9 cellular contexts compared by ENCODE assay signal in genomic region chr17:4946312-4946976, GRCh38. TPM values are rescaled to one million over a fixed set of nuclear protein-coding genes. Genes with fewer than 3 reads are reported as not detected.
DNase-seq lines count a peak whose midpoint lies in the region; ATAC-seq, FAIRE-seq and TF ChIP-seq lines count a peak whose summit lies in the region.
"Had no signal": no experiment of that assay in that cellular context is flagged by ENCODE, and none has a peak within 500 bp of the region (broad histone marks: within the 10 kb centered on the region; RNA-seq: fewer than 3 reads in every experiment).

No MANE protein-coding gene starts in this region.

- no peaks in the 10 kb centered on the region for H3K27me3 Mint-ChIP-seq in activated T-cell treated with anti-CD3 and anti-CD28 coated beads, Interleukin-2, amount 50 U/mL, for 4 hours (ENCODE audit: low read depth)
- H3K27me3 Mint-ChIP-seq in activated naive CD8-positive, alpha-beta T cell treated with anti-CD3 and anti-CD28 coated beads, Interleukin-2, amount 50 U/mL, for 24 hours = peaks cover 1% of the 10 kb centered on the region

- H3K4me2 ChIP-seq in keratinocyte (ENCODE audit: control insufficient read depth, extremely low read depth, insufficient read depth, low read depth, low read length) = peak overlapping the region; percentile 100

- H3K9me3 ChIP-seq in keratinocyte (ENCODE audit: control insufficient read depth, low read depth, low read length) (no peaks in the 10 kb centered on the region), thymus (ENCODE audit: control insufficient read depth) (peaks cover 5% of the 10 kb centered on the region)

- peak overlapping the region; percentile 100 for H3K27ac Mint-ChIP-seq in activated naive CD8-positive, alpha-beta T cell treated with anti-CD3 and anti-CD28 coated beads, Interleukin-2, amount 50 U/mL, for 24 hours

- peak overlapping the region; percentile 94 for H3K9ac ChIP-seq in keratinocyte (ENCODE audit: control insufficient read depth, extremely low read depth, insufficient read depth, low read length)

- H4K20me1 ChIP-seq in keratinocyte (ENCODE audit: control insufficient read depth, extremely low read depth, insufficient read depth, low read length) = peaks cover 15% of the 10 kb centered on the region

- peaks cover 62% of the 10 kb centered on the region for H3K4me1 Mint-ChIP-seq in activated T-cell treated with anti-CD3 and anti-CD28 coated beads, Interleukin-2, amount 50 U/mL, for 4 hours (ENCODE audit: low read depth)
- peaks cover 70% of the 10 kb centered on the region for H3K4me1 Mint-ChIP-seq in activated naive CD8-positive, alpha-beta T cell treated with anti-CD3 and anti-CD28 coated beads, Interleukin-2, amount 50 U/mL, for 24 hours

- peaks cover 38% of the 10 kb centered on the region for H3K36me3 Mint-ChIP-seq in activated T-cell treated with anti-CD3 and anti-CD28 coated beads, Interleukin-2, amount 50 U/mL, for 4 hours (ENCODE audit: insufficient read depth)
- H3K36me3 Mint-ChIP-seq in activated naive CD8-positive, alpha-beta T cell treated with anti-CD3 and anti-CD28 coated beads, Interleukin-2, amount 50 U/mL, for 24 hours (ENCODE audit: low read depth) = peaks cover 54% of the 10 kb centered on the region

- no peaks in the 10 kb centered on the region for H3K9me1 ChIP-seq in keratinocyte (ENCODE audit: control insufficient read depth, extremely low read depth, insufficient read depth, low read length)

- peaks cover 27 to 34% of the 10 kb centered on the region in 2 experiments for H3K36me3 ChIP-seq in keratinocyte (ENCODE audit: control insufficient read depth in 2 of 2, extremely low read depth in 1 of 2, insufficient read depth in 2 of 2, low read length in 2 of 2)
- peaks cover 35% of the 10 kb centered on the region for H3K36me3 ChIP-seq in thymus (ENCODE audit: control insufficient read depth, insufficient read depth)

- DNase-seq in activated T-cell treated with anti-CD3 and anti-CD28 coated beads, Interleukin-2, amount 50 U/mL, for 4 hours = no peak
- no peak for DNase-seq in activated T-cell treated with anti-CD3 and anti-CD28 coated beads, Interleukin-2, amount 50 U/mL, for 48 hours
- DNase-seq in activated naive CD8-positive, alpha-beta T cell treated with anti-CD3 and anti-CD28 coated beads, Interleukin-2, amount 50 U/mL, for 24 hours = no peak
- DNase-seq in keratinocyte (ENCODE audit: low read depth, low spot score) (no peak), urothelium cell line (ENCODE audit: low spot score) (no peak), HK-2 (ENCODE audit: unreplicated experiment) (no peak)
- DNase-seq: kidney glomerular epithelial cell had no signal

- no peaks in the 10 kb centered on the region for H3K9me3 Mint-ChIP-seq in activated T-cell treated with anti-CD3 and anti-CD28 coated beads, Interleukin-2, amount 50 U/mL, for 4 hours
- no peaks in the 10 kb centered on the region for H3K9me3 Mint-ChIP-seq in activated naive CD8-positive, alpha-beta T cell treated with anti-CD3 and anti-CD28 coated beads, Interleukin-2, amount 50 U/mL, for 24 hours

- no peak for ATAC-seq in activated T-cell treated with anti-CD3 and anti-CD28 coated beads, Interleukin-2, amount 50 U/mL, for 4 hours
- no peak for ATAC-seq in activated naive CD8-positive, alpha-beta T cell treated with anti-CD3 and anti-CD28 coated beads, Interleukin-2, amount 50 U/mL, for 24 hours
- no peak for ATAC-seq in HG02678 (IDR thresholded peaks at IDR 0.05; ENCODE audit: unreplicated experiment)

- FAIRE-seq in keratinocyte (lab: Jason Lieb, UNC) (no peak), urothelium cell line (lab: Jason Lieb, UNC) (no peak)

- H3K27me3 ChIP-seq in keratinocyte (ENCODE audit: control insufficient read depth, extremely low read depth, insufficient read depth, low read length) (no peaks in the 10 kb centered on the region), thymus (ENCODE audit: control insufficient read depth, insufficient read depth) (no peaks in the 10 kb centered on the region)

- H3K27ac ChIP-seq in keratinocyte (ENCODE audit: control insufficient read depth, insufficient read depth, low read length) (peak overlapping the region; percentile 89), thymus (ENCODE audit: low read depth) (peak overlapping the region; percentile 100)

- H2AFZ ChIP-seq in keratinocyte (ENCODE audit: control insufficient read depth, low read length) = no peak overlapping the region

- H3K79me2 ChIP-seq in keratinocyte (ENCODE audit: control insufficient read depth, insufficient read depth, low read length) = peaks cover 52% of the 10 kb centered on the region

- peaks cover 40% of the 10 kb centered on the region for H3K4me1 ChIP-seq in keratinocyte (ENCODE audit: control insufficient read depth, extremely low read depth, insufficient read depth, low read length)
- H3K4me1 ChIP-seq in thymus (ENCODE audit: control insufficient read depth, insufficient read depth, low read length) = peaks cover 44% of the 10 kb centered on the region

- TF ChIP-seq CTCF in keratinocyte (optimal IDR thresholded peaks at IDR 0.05 in 1 of 3, IDR thresholded peaks at IDR 0.05 in 1 of 3, conservative IDR thresholded peaks at IDR 0.05 in 1 of 3; ENCODE audit: extremely low read depth in 1 of 3, insufficient read depth in 2 of 3, low read length in 3 of 3) = no peak

- dilution Hi-C loops in keratinocyte (cut with MboI; ENCODE audit: extremely low pct_ligation_motif_present, low sequenced_read_pairs) = loop anchor here (10.0 kb wide), 1 partner anchor 58 kb away; no protein-coding TSS in a partner anchor

- peak overlapping the region; percentile 96 to 99 (median 97) for H3K4me3 ChIP-seq in keratinocyte (ENCODE audit: control insufficient read depth in 2 of 3, extremely low read depth in 1 of 3, insufficient read depth in 2 of 3, low read depth in 1 of 3, low read length in 3 of 3)
- H3K4me3 ChIP-seq in thymus (ENCODE audit: low read length) = peak overlapping the region; percentile 100

- H3K4me3 Mint-ChIP-seq in activated T-cell treated with anti-CD3 and anti-CD28 coated beads, Interleukin-2, amount 50 U/mL, for 4 hours = peak overlapping the region; percentile 94
- H3K4me3 Mint-ChIP-seq in activated naive CD8-positive, alpha-beta T cell treated with anti-CD3 and anti-CD28 coated beads, Interleukin-2, amount 50 U/mL, for 24 hours = peak overlapping the region; percentile 99

- 41% methylated on average over 16 of the region's 16 CpGs for WGBS in thymus

RNA-seq across cellular contexts. Expression of gene PFN1, which starts 1.9 kb away (rescaled TPM):
- 1,000 to 10,000 TPM; 1,652 to 1,716 (median 1,674) TPM for total RNA-seq in activated T-cell treated with anti-CD3 and anti-CD28 coated beads, Interleukin-2, amount 50 U/mL, for 4 hours
- polyA plus RNA-seq in keratinocyte = 1,029 to 1,579 TPM (median 1,435 TPM) in 3 replicates
- 93.5 TPM for polyA plus RNA-seq in keratinocyte (2011; ENCODE audit: low read depth)
- polyA plus RNA-seq in keratinocyte (2011; cell fraction: cytosol; rRNA removed) = 1,284 and 1,740 TPM in 2 replicates
- 522 and 618 TPM in 2 replicates for polyA plus RNA-seq in keratinocyte (2011; cell fraction: nucleus; rRNA removed)
- polyA plus RNA-seq in keratinocyte (2012; ENCODE audit: low replicate concordance) = 752 and 2,112 TPM in 2 replicates
- 549 to 818 TPM (median 613 TPM) in 3 replicates for polyA minus RNA-seq in keratinocyte
- 3,030 TPM for polyA minus RNA-seq in keratinocyte (2011; cell fraction: cytosol; rRNA and poly(A)+ RNA removed)
- polyA minus RNA-seq in keratinocyte (2011; cell fraction: nucleus; rRNA and poly(A)+ RNA removed) = 168 and 208 TPM in 2 replicates
- 727 TPM for polyA plus RNA-seq in thymus

RNA-seq across cellular contexts. Expression of gene ENO3, which starts 4.5 kb away (rescaled TPM):
- total RNA-seq in activated T-cell treated with anti-CD3 and anti-CD28 coated beads, Interleukin-2, amount 50 U/mL, for 4 hours = 10 to 100 TPM; 25.8 to 26.9 (median 26.0) TPM
- polyA plus RNA-seq in keratinocyte (1.8 to 3.1 TPM (median 2.4 TPM) in 3 replicates), thymus (25.7 TPM)
- polyA plus RNA-seq in keratinocyte (2011; ENCODE audit: low read depth) = 1.5 TPM
- 0.48 and 0.64 TPM in 2 replicates for polyA plus RNA-seq in keratinocyte (2011; cell fraction: cytosol; rRNA removed)
- 14.2 and 14.8 TPM in 2 replicates for polyA plus RNA-seq in keratinocyte (2011; cell fraction: nucleus; rRNA removed)
- 2.9 and 3.3 TPM in 2 replicates for polyA plus RNA-seq in keratinocyte (2012; ENCODE audit: low replicate concordance)
- polyA minus RNA-seq in keratinocyte = 0.20 to 1.4 TPM (median 1.1 TPM) in 3 replicates
- polyA minus RNA-seq in keratinocyte (2011; cell fraction: cytosol; rRNA and poly(A)+ RNA removed) = 3.6 TPM
- 1.7 TPM in 2 replicates for polyA minus RNA-seq in keratinocyte (2011; cell fraction: nucleus; rRNA and poly(A)+ RNA removed)

RNA-seq across cellular contexts. Expression of gene RNF167, which starts 6.4 kb away (rescaled TPM):
- total RNA-seq in activated T-cell treated with anti-CD3 and anti-CD28 coated beads, Interleukin-2, amount 50 U/mL, for 4 hours = 100 to 1,000 TPM; 121 to 140 (median 129) TPM
- polyA plus RNA-seq in keratinocyte (101 to 129 TPM (median 118 TPM) in 3 replicates), thymus (189 TPM)
- 76.5 TPM for polyA plus RNA-seq in keratinocyte (2011; ENCODE audit: low read depth)
- 180 and 200 TPM in 2 replicates for polyA plus RNA-seq in keratinocyte (2011; cell fraction: cytosol; rRNA removed)
- polyA plus RNA-seq in keratinocyte (2011; cell fraction: nucleus; rRNA removed) = 197 and 208 TPM in 2 replicates
- 124 and 136 TPM in 2 replicates for polyA plus RNA-seq in keratinocyte (2012; ENCODE audit: low replicate concordance)
- 97.9 to 161 TPM (median 108 TPM) in 3 replicates for polyA minus RNA-seq in keratinocyte
- polyA minus RNA-seq in keratinocyte (2011; cell fraction: cytosol; rRNA and poly(A)+ RNA removed) = 177 TPM
- 45.4 and 50.7 TPM in 2 replicates for polyA minus RNA-seq in keratinocyte (2011; cell fraction: nucleus; rRNA and poly(A)+ RNA removed)

RNA-seq across cellular contexts. Expression of gene SLC25A11, which starts 6.6 kb away (rescaled TPM):
- total RNA-seq in activated T-cell treated with anti-CD3 and anti-CD28 coated beads, Interleukin-2, amount 50 U/mL, for 4 hours = 100 to 1,000 TPM in 1 of 3 donors, 10 to 100 TPM in 2; 89.7 to 102 (median 98.1) TPM
- polyA plus RNA-seq in keratinocyte (28.3 to 43.6 TPM (median 33.8 TPM) in 3 replicates), thymus (30.9 TPM)
- 30.2 TPM for polyA plus RNA-seq in keratinocyte (2011; ENCODE audit: low read depth)
- polyA plus RNA-seq in keratinocyte (2011; cell fraction: cytosol; rRNA removed) = 24.2 and 34.0 TPM in 2 replicates
- 20.7 and 24.5 TPM in 2 replicates for polyA plus RNA-seq in keratinocyte (2011; cell fraction: nucleus; rRNA removed)
- 26.3 and 42.6 TPM in 2 replicates for polyA plus RNA-seq in keratinocyte (2012; ENCODE audit: low replicate concordance)
- 30.9 to 80.3 TPM (median 31.3 TPM) in 3 replicates for polyA minus RNA-seq in keratinocyte
- polyA minus RNA-seq in keratinocyte (2011; cell fraction: cytosol; rRNA and poly(A)+ RNA removed) = 34.0 TPM
- 12.2 and 12.6 TPM in 2 replicates for polyA minus RNA-seq in keratinocyte (2011; cell fraction: nucleus; rRNA and poly(A)+ RNA removed)

RNA-seq across cellular contexts. Expression of gene GP1BA, which starts 14.4 kb away (rescaled TPM):
- under 1 TPM; 0.21 to 0.49 (median 0.25) TPM for total RNA-seq in activated T-cell treated with anti-CD3 and anti-CD28 coated beads, Interleukin-2, amount 50 U/mL, for 4 hours
- not detected in 3 replicates for polyA plus RNA-seq in keratinocyte
- polyA plus RNA-seq in keratinocyte (2011; ENCODE audit: low read depth) = not detected
- polyA plus RNA-seq in keratinocyte (2011; cell fraction: cytosol; rRNA removed) = 0.03 TPM in 1 of 2 replicates, not detected in the other
- not detected in 2 replicates for polyA plus RNA-seq in keratinocyte (2011; cell fraction: nucleus; rRNA removed)
- polyA plus RNA-seq in keratinocyte (2012; ENCODE audit: low replicate concordance) = 0.74 and 1.5 TPM in 2 replicates
- not detected in 3 replicates for polyA minus RNA-seq in keratinocyte
- polyA minus RNA-seq in keratinocyte (2011; cell fraction: cytosol; rRNA and poly(A)+ RNA removed) = not detected
- polyA minus RNA-seq in keratinocyte (2011; cell fraction: nucleus; rRNA and poly(A)+ RNA removed) = not detected in 2 replicates
- 0.09 TPM for polyA plus RNA-seq in thymus
